Comparison of ENCODE assay signal across 9 cellular contexts in genomic region chr3:59388555-59389280, GRCh38.
DNase-seq lines count a peak whose midpoint lies in the region; ATAC-seq and TF ChIP-seq lines count a peak whose summit lies in the region.
"Had no signal": no experiment of that assay in that cellular context is flagged by ENCODE, and none has a peak within 500 bp of the region (broad histone marks: within the 10 kb centered on the region; RNA-seq: fewer than 3 reads in every experiment).

No MANE protein-coding gene starts in this region.

- DNase-seq in M059J (ENCODE audit: low read depth), result peak; percentile 68
- DNase-seq in foreskin keratinocyte, result peak; percentile 27 to 63
- DNase-seq in amniotic stem cell (lab: John Stamatoyannopoulos, UW), result no peak
- DNase-seq in tibial artery, result no peak
- no peak for DNase-seq in NCI-H748 treated with DMSO at 0.1 percent for 48 hours (lab: John Stamatoyannopoulos, UW)
- DNase-seq: body of pancreas had no signal

- H3K4me3 ChIP-seq in tibial artery, result no peak overlapping the region
- H3K4me3 ChIP-seq: body of pancreas had no signal

- no peaks in the 10 kb centered on the region for H3K27me3 ChIP-seq in foreskin keratinocyte
- no peaks in the 10 kb centered on the region for H3K27me3 ChIP-seq in tibial artery
- H3K27me3 ChIP-seq: body of pancreas had no signal

- H3K4me1 ChIP-seq in foreskin keratinocyte (peaks cover 8% of the 10 kb centered on the region), tibial artery (no peaks in the 10 kb centered on the region)
- H3K4me1 ChIP-seq: body of pancreas had no signal

- H3K9me3 ChIP-seq in tibial artery, result no peaks in the 10 kb centered on the region
- H3K9me3 ChIP-seq: body of pancreas had no signal

- intact Hi-C loops in tibial artery (cut with DNase I; ENCODE audit: low total_unique reads), result no loop called here

- peak; percentile 61 for ATAC-seq in GM18868 (IDR thresholded peaks at IDR 0.05; ENCODE audit: unreplicated experiment)
- ATAC-seq in GM21717 (IDR thresholded peaks at IDR 0.05; ENCODE audit: unreplicated experiment), result peak; percentile 46
- peak; percentile 89 for ATAC-seq in foreskin keratinocyte
- ATAC-seq: body of pancreas, HepG2 had no signal

- no peak for TF ChIP-seq CTCF in foreskin keratinocyte (conservative IDR thresholded peaks at IDR 0.05)
- TF ChIP-seq CTCF in tibial artery (IDR thresholded peaks at IDR 0.05), result no peak

- no peaks in the 10 kb centered on the region for H3K36me3 ChIP-seq in tibial artery

- H3K27ac ChIP-seq in foreskin keratinocyte (peak overlapping the region; percentile 54), tibial artery (no peak overlapping the region)
- H3K27ac ChIP-seq: body of pancreas had no signal

Comparison
In these comparisons a context has a peak if more than half of its experiments do, and no peak if none do; other contexts are left out.
1. DNase-seq: peak in M059J (single experiment) and foreskin keratinocyte (2 of 2); none in amniotic stem cell (single experiment), tibial artery (0 of 2) and NCI-H748 treated with DMSO at 0.1 percent for 48 hours (single experiment).
2. Peak in every context shown above with its lines, with median percentiles within 50 percentile points of each other: ATAC-seq.